14 cellular contexts compared by ENCODE assay signal in genomic region chr7:44063894-44064651, GRCh38. TPM values are rescaled to one million over a fixed set of nuclear protein-coding genes. Genes with fewer than 3 reads are reported as not detected.
DNase-seq lines count a peak whose midpoint lies in the region; ATAC-seq and TF ChIP-seq lines count a peak whose summit lies in the region.
"Had no signal": no experiment of that assay in that cellular context is flagged by ENCODE, and none has a peak within 500 bp of the region (broad histone marks: within the 10 kb centered on the region; RNA-seq: fewer than 3 reads in every experiment).

No MANE protein-coding gene starts in this region.

- DNase-seq in NCI-H748 (lab: John Stamatoyannopoulos, UW; ENCODE audit: unreplicated experiment), result peak; percentile 11
- no peak for DNase-seq in NCI-H748 treated with DMSO at 0.1 percent for 48 hours (lab: John Stamatoyannopoulos, UW)
- no peak for DNase-seq in RWPE1 (ENCODE audit: low spot score)
- DNase-seq in right cardiac atrium, result peak in 2 of 3 donors; percentile 71 to 74
- DNase-seq in sigmoid colon, result peak; percentile 62
- DNase-seq in immature natural killer cell, result no peak
- DNase-seq in glomerular visceral epithelial cell (ENCODE audit: extremely low spot score), result no peak
- no peak for DNase-seq in NCI-H526 (lab: John Stamatoyannopoulos, UW)
- DNase-seq: activated naive CD4-positive, alpha-beta T cell treated with Interleukin-2 at 50 U/mL for 16 hours; colonic mucosa; DND-41; NCI-H1930; stimulated activated CD4-positive, alpha-beta T cell treated with anti-CD3 and anti-CD28 coated beads, Interleukin-12 subunit alpha, Interleukin-12 subunit beta, amount 100 ng/mL, for 4 hours; stimulated activated CD8-positive, alpha-beta memory T cell treated with anti-CD3 and anti-CD28 coated beads, Interleukin-4, amount 100 ng/mL, for 48 hours had no signal

- CTCF ChIA-PET in RWPE1 (lab: Yijun Ruan, JAX), result interaction anchor here (0.7 kb wide), 1 partner anchor 8 kb away, joined by 4 read pairs; no protein-coding TSS in a partner anchor

- H3K4me1 ChIP-seq in right cardiac atrium (ENCODE audit: control insufficient read depth, insufficient read depth, low read length) (peaks cover 13% of the 10 kb centered on the region), sigmoid colon (peaks cover 0 to 25% (median 20%) of the 10 kb centered on the region in 4 donors)
- H3K4me1 ChIP-seq: colonic mucosa had no signal

- POLR2A ChIA-PET in RWPE1 (lab: Yijun Ruan, JAX; ENCODE audit: low non-redundant PET), result interaction anchor here (1.1 kb wide), 1 partner anchor 45 kb away, joined by 4 read pairs; no protein-coding TSS in a partner anchor

- H3K9me3 Mint-ChIP-seq in immature natural killer cell, result no peaks in the 10 kb centered on the region

- H3K4me3 Mint-ChIP-seq in immature natural killer cell, result no peak overlapping the region

- no peak for TF ChIP-seq EP300 in sigmoid colon (IDR thresholded peaks at IDR 0.05)

- H3K27me3 Mint-ChIP-seq in immature natural killer cell (ENCODE audit: low read depth in 3 of 3), result peaks cover 0 to 3% (median 2%) of the 10 kb centered on the region in 3 donors

- H3K27me3 ChIP-seq in right cardiac atrium (ENCODE audit: control insufficient read depth, insufficient read depth), result no peaks in the 10 kb centered on the region
- no peaks in the 10 kb centered on the region for H3K27me3 ChIP-seq in sigmoid colon
- H3K27me3 ChIP-seq: colonic mucosa had no signal

- intact Hi-C loops in right cardiac atrium (cut with DNase I) (no loop called here), sigmoid colon (cut with DNase I) (no loop called here)

- peaks cover 7 to 12% of the 10 kb centered on the region in 2 donors for H3K4me1 Mint-ChIP-seq in immature natural killer cell

- H3K36me3 Mint-ChIP-seq in immature natural killer cell, result peaks cover 0 to 8% (median 3%) of the 10 kb centered on the region in 3 donors

- peaks cover 9 to 38% (median 16%) of the 10 kb centered on the region in 4 donors for H3K36me3 ChIP-seq in sigmoid colon

- TF ChIP-seq POLR2A in sigmoid colon (IDR thresholded peaks at IDR 0.05), result no peak

- H3K4me3 ChIP-seq in right cardiac atrium (ENCODE audit: low read length) (peak overlapping the region; percentile 54), sigmoid colon (no peak overlapping the region)
- H3K4me3 ChIP-seq: colonic mucosa had no signal

- H3K27ac ChIP-seq in RWPE1 (peak overlapping the region; percentile 49), right cardiac atrium (ENCODE audit: low read length) (peak overlapping the region; percentile 52), sigmoid colon (no peak overlapping the region)
- H3K27ac ChIP-seq: colonic mucosa had no signal

- H3K9me3 ChIP-seq in right cardiac atrium (ENCODE audit: control insufficient read depth, low read length) (no peaks in the 10 kb centered on the region), sigmoid colon (no peaks in the 10 kb centered on the region)
- H3K9me3 ChIP-seq: colonic mucosa had no signal

- no peak for TF ChIP-seq CTCF in RWPE1 (conservative IDR thresholded peaks at IDR 0.05; ENCODE audit: low read depth)
- TF ChIP-seq CTCF in sigmoid colon (IDR thresholded peaks at IDR 0.05), result no peak

- no peak overlapping the region for H3K27ac Mint-ChIP-seq in immature natural killer cell

- WGBS in right cardiac atrium, result 22% methylated on average over 16 of the region's 16 CpGs
- 38 to 67% methylated on average over 16 of the region's 16 CpGs for WGBS in sigmoid colon, 2 donors

- ATAC-seq in right cardiac atrium, result peak in 1 of 2 donors; percentile 3

RNA-seq across cellular contexts. Expression of gene PGAM2, which starts 1.3 kb away (rescaled TPM):
- total RNA-seq in right cardiac atrium (1,000 to 10,000 TPM in 2 of 4 donors, 100 to 1,000 TPM in 2; 946 to 1,159 (median 1,024) TPM), sigmoid colon (1 to 10 TPM in 2 of 4 donors, under 1 TPM in 2; 0.71 to 2.1 (median 1.1) TPM)
- polyA plus RNA-seq in right cardiac atrium (2,530 TPM), sigmoid colon (1 to 10 TPM in 2 of 3 donors, not detected in 1; 1.2 to 3.0 TPM), immature natural killer cell (not detected)

RNA-seq across cellular contexts. Expression of gene POLM, which starts 18.3 kb away (rescaled TPM):
- total RNA-seq in right cardiac atrium (10 to 100 TPM; 24.5 to 28.9 (median 25.8) TPM), sigmoid colon (10 to 100 TPM; 17.5 to 39.9 (median 24.8) TPM)
- polyA plus RNA-seq in right cardiac atrium (16.6 TPM), sigmoid colon (10 to 100 TPM in 1 of 3 donors, 1 to 10 TPM in 2; 5.5 to 23.4 (median 9.6) TPM), immature natural killer cell (10 to 100 TPM in 1 of 3 donors, 1 to 10 TPM in 2; 5.1 to 23.3 (median 7.2) TPM)

RNA-seq across cellular contexts. Expression of gene DBNL, which starts 19.6 kb away (rescaled TPM):
- total RNA-seq in right cardiac atrium (10 to 100 TPM; 34.3 to 44.6 (median 38.1) TPM), sigmoid colon (100 to 1,000 TPM in 1 of 4 donors, 10 to 100 TPM in 3; 76.7 to 124 (median 86.6) TPM)
- polyA plus RNA-seq in right cardiac atrium (37.5 TPM), sigmoid colon (100 to 1,000 TPM in 2 of 3 donors, 10 to 100 TPM in 1; 91.9 to 149 (median 102) TPM), immature natural killer cell (100 to 1,000 TPM; 237 to 306 (median 285) TPM)

RNA-seq across cellular contexts. Expression of gene AEBP1, which starts 40.1 kb away (rescaled TPM):
- total RNA-seq in right cardiac atrium (100 to 1,000 TPM in 2 of 4 donors, 10 to 100 TPM in 2; 81.0 to 124 (median 103) TPM), sigmoid colon (100 to 1,000 TPM in 2 of 4 donors, 10 to 100 TPM in 2; 74.6 to 182 (median 128) TPM)
- polyA plus RNA-seq in right cardiac atrium (62.8 TPM), sigmoid colon (10 to 100 TPM in 2 of 3 donors, 1 to 10 TPM in 1; 2.5 to 37.7 (median 12.0) TPM), immature natural killer cell (1 to 10 TPM in 2 of 3 donors, not detected in 1; 1.5 TPM)

RNA-seq across cellular contexts. Expression of gene POLD2, which starts 59.3 kb away (rescaled TPM):
- 100 to 1,000 TPM in 1 of 4 donors, 10 to 100 TPM in 3; 85.8 to 110 (median 99.0) TPM for total RNA-seq in right cardiac atrium
- polyA plus RNA-seq in right cardiac atrium, result 86.6 TPM
- total RNA-seq in sigmoid colon, result 10 to 100 TPM; 20.3 to 40.5 (median 29.5) TPM
- 10 to 100 TPM; 31.9 to 91.2 (median 39.0) TPM for polyA plus RNA-seq in sigmoid colon
- polyA plus RNA-seq in immature natural killer cell, result 10 to 100 TPM; 39.8 to 65.7 (median 48.4) TPM

Comparison
In these comparisons a context has a peak if more than half of its experiments do, and no peak if none do; other contexts are left out.
1. DNase-seq: peak in NCI-H748 (single experiment), right cardiac atrium (2 of 3) and sigmoid colon (single experiment); none in NCI-H748 treated with DMSO at 0.1 percent for 48 hours (single experiment), RWPE1 (single experiment), immature natural killer cell (0 of 3), glomerular visceral epithelial cell (single experiment) and NCI-H526 (0 of 2).
2. H3K27ac ChIP-seq: peak in RWPE1 (single experiment) and right cardiac atrium (single experiment); none in sigmoid colon (0 of 4).
3. RNA of gene PGAM2, which starts 1.3 kb away (polyA plus RNA-seq): 2,530 TPM in right cardiac atrium (single experiment); 1.2 to 3.0 TPM in sigmoid colon and not detected in immature natural killer cell; every median in the first group is over 100 times any median in the second.